In the genomic region with DNA sequence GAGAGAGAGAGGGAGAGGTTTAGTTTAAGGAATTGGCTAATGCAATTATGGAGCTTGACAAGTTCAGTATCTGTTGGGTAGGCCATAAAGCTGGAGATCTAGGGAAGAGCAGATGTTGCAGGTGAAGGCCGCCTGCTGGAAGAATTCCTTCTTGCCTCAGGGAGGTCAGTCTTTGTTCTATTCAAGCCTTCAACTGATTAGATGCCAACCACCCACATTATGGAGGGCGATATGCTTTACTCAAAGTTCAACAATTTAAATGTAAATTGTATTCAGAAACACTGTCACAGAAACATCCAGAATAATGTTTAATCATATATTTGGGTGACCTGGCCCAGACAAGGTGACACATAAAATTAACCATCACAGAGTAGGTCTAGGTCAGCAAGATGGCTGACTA, we compare ENCODE assay signal across 6 cellular contexts.
"Had no signal": no experiment of that assay in that cellular context is flagged by ENCODE, and none has a peak within 500 bp of the region (broad histone marks: within the 10 kb centered on the region; RNA-seq: fewer than 3 reads in every experiment).

No MANE protein-coding gene starts in this region.

- H3K4me3 Mint-ChIP-seq: GM23338, H9, HFFc6 had no signal

- ATAC-seq: GM23338 had no signal

- H3K27ac Mint-ChIP-seq: GM23338, H9, HFFc6 had no signal

- DNase-seq: H9, HCEC 1CT, HFFc6, IMR-90, KBM-7 had no signal
